Comparison of ENCODE assay signal across 15 cellular contexts in genomic region chr11:129317564-129317963, GRCh38. TPM values are rescaled to one million over a fixed set of nuclear protein-coding genes. Genes with fewer than 3 reads are reported as not detected.
A peak's percentile ranks its signal among the peaks of the same experiment; 100 is the strongest.
DNase-seq lines count a peak whose midpoint lies in the region; ATAC-seq and TF ChIP-seq lines count a peak whose summit lies in the region.
"Had no signal": no experiment of that assay in that cellular context is flagged by ENCODE, and none has a peak within 500 bp of the region (broad histone marks: within the 10 kb centered on the region; RNA-seq: fewer than 3 reads in every experiment).

No MANE protein-coding gene starts in this region.

- no peak for TF ChIP-seq CTCF in type B pancreatic cell (conservative IDR thresholded peaks at IDR 0.05)

- H3K4me3 Mint-ChIP-seq in type B pancreatic cell, result no peak overlapping the region
- H3K4me3 Mint-ChIP-seq: GM23338, nephron had no signal

- H3K27ac ChIP-seq in epithelial cell of prostate, result peak overlapping the region; percentile 85
- H3K27ac ChIP-seq: thoracic aorta had no signal

- no peak for ATAC-seq in HG03135 (IDR thresholded peaks at IDR 0.05; ENCODE audit: unreplicated experiment)
- ATAC-seq: GM23338 had no signal

- H3K4me1 Mint-ChIP-seq in type B pancreatic cell (ENCODE audit: unreplicated experiment), result peaks cover 52% of the 10 kb centered on the region

- no peaks in the 10 kb centered on the region for H3K27me3 Mint-ChIP-seq in type B pancreatic cell

- peak; percentile 32 for DNase-seq in NCI-H146 (lab: John Stamatoyannopoulos, UW)
- DNase-seq in NCI-H146 treated with DMSO at 0.1 percent for 48 hours (lab: John Stamatoyannopoulos, UW; ENCODE audit: unreplicated experiment), result no peak
- DNase-seq in NCI-H774 (lab: John Stamatoyannopoulos, UW), result peak; percentile 58
- DNase-seq in epithelial cell of prostate (ENCODE audit: low read depth, low spot score), result peak; percentile 74
- DNase-seq in type B pancreatic cell (ENCODE audit: extremely low spot score, unreplicated experiment), result no peak
- no peak for DNase-seq in cerebellum (ENCODE audit: low spot score)
- DNase-seq in midbrain (lab: John Stamatoyannopoulos, UW), result no peak
- DNase-seq: 8988T, DMS 273 treated with DMSO at 0.1 percent for 48 hours, NCI-H1694 had no signal

- H3K9me3 Mint-ChIP-seq in type B pancreatic cell, result peaks cover 5% of the 10 kb centered on the region
- H3K9me3 Mint-ChIP-seq: GM23338, nephron had no signal

- no peaks in the 10 kb centered on the region for H3K36me3 Mint-ChIP-seq in type B pancreatic cell

- peak overlapping the region; percentile 70 for H3K27ac Mint-ChIP-seq in type B pancreatic cell
- H3K27ac Mint-ChIP-seq: nephron had no signal

RNA-seq across cellular contexts. Expression of gene BARX2, which starts 58.1 kb away (rescaled TPM):
- 62.1 and 186 TPM in 2 replicates for total RNA-seq in type B pancreatic cell (ENCODE audit: low replicate concordance)
- total RNA-seq in cerebellum, result not detected
- total RNA-seq: frontal cortex, GM23338, thoracic aorta had no signal

Comparison
In these comparisons a context has a peak if more than half of its experiments do, and no peak if none do; other contexts are left out.
1. DNase-seq: peak in NCI-H146 (single experiment), NCI-H774 (single experiment) and epithelial cell of prostate (single experiment); none in NCI-H146 treated with DMSO at 0.1 percent for 48 hours (single experiment), type B pancreatic cell (single experiment), cerebellum (single experiment) and midbrain (single experiment).
2. RNA of gene BARX2, which starts 58.1 kb away (total RNA-seq): 62.1 to 186 TPM in type B pancreatic cell; not detected in cerebellum (single experiment); every median in the first group is over 10 times any median in the second.